Comparison of ENCODE assay signal across 8 cellular contexts in genomic region chr17:63840591-63841349, GRCh38. TPM values are rescaled to one million over a fixed set of nuclear protein-coding genes. Genes with fewer than 3 reads are reported as not detected.
A peak's percentile ranks its signal among the peaks of the same experiment; 100 is the strongest.
DNase-seq lines count a peak whose midpoint lies in the region; ATAC-seq and TF ChIP-seq lines count a peak whose summit lies in the region.

No MANE protein-coding gene starts in this region.

- DNase-seq in choroid plexus epithelial cell (ENCODE audit: low read depth) (no peak), HuH-7 (ENCODE audit: low spot score) (no peak), mucosa of descending colon (no peak)

- H3K4me3 ChIP-seq in ACC112 (ENCODE audit: low read depth, low read length), result peak overlapping the region; percentile 85
- no peak overlapping the region for H3K4me3 ChIP-seq in KMS-11 (IDR thresholded peaks at IDR 0.05; ENCODE audit: insufficient read depth, low read depth, low read length)
- peak overlapping the region; percentile 85 for H3K4me3 ChIP-seq in choroid plexus epithelial cell (ENCODE audit: low read depth, low read length)
- peak overlapping the region; percentile 87 to 93 for H3K4me3 ChIP-seq in mucosa of rectum (ENCODE audit: low read length in 2 of 2)
- H3K4me3 ChIP-seq in mucosa of descending colon, result no peak overlapping the region

- intact Hi-C loops in mucosa of descending colon (cut with DNase I, micrococcal nuclease), result no loop called here

- H3K9ac ChIP-seq in KMS-11, result peak overlapping the region; percentile 84; the same call in 1 of the 2 replicates
- H3K9ac ChIP-seq in mucosa of rectum (ENCODE audit: low read depth in 1 of 2, low read length in 2 of 2), result peak overlapping the region; percentile 91 to 92

- peak overlapping the region; percentile 90 for H3K4me2 ChIP-seq in KMS-11

- H4K20me1 ChIP-seq in KMS-11 (ENCODE audit: insufficient read depth), result no peaks in the 10 kb centered on the region

- no peak for TF ChIP-seq CTCF in KMS-11 (conservative IDR thresholded peaks at IDR 0.05; ENCODE audit: low read depth, low read length)
- no peak for TF ChIP-seq CTCF in choroid plexus epithelial cell (conservative IDR thresholded peaks at IDR 0.05; ENCODE audit: low read depth, low read length)
- no peak for TF ChIP-seq CTCF in mucosa of descending colon (IDR thresholded peaks at IDR 0.05)

- peak overlapping the region; percentile 77 for H3K27ac ChIP-seq in ACC112 (ENCODE audit: low read depth, low read length)
- H3K27ac ChIP-seq in KMS-11, result peak overlapping the region; percentile 60; the same call in 1 of the 2 replicates
- peak overlapping the region; percentile 88 to 90 for H3K27ac ChIP-seq in mucosa of rectum (ENCODE audit: low read depth in 2 of 2, low read length in 2 of 2)

- H3K36me3 ChIP-seq in ACC112 (ENCODE audit: insufficient read depth, low read length) (no peaks in the 10 kb centered on the region), KMS-11 (ENCODE audit: insufficient read depth) (no peaks in the 10 kb centered on the region; the same call in 1 of the 2 replicates), mucosa of rectum (ENCODE audit: control insufficient read depth in 2 of 2, insufficient read depth in 2 of 2, low read length in 2 of 2) (peaks cover 10 to 12% of the 10 kb centered on the region in 2 donors), mucosa of descending colon (ENCODE audit: low read depth) (peaks cover 5% of the 10 kb centered on the region)

- no peak for ATAC-seq in mucosa of descending colon
- ATAC-seq in HG02852 (IDR thresholded peaks at IDR 0.05; ENCODE audit: unreplicated experiment), result no peak
- no peak for ATAC-seq in HG03097 (IDR thresholded peaks at IDR 0.05; ENCODE audit: low FRiP score, unreplicated experiment)

- H3K27me3 ChIP-seq in ACC112 (ENCODE audit: insufficient read depth, low read length) (no peaks in the 10 kb centered on the region), KMS-11 (ENCODE audit: insufficient read depth, low read depth) (no peaks in the 10 kb centered on the region), mucosa of rectum (ENCODE audit: control insufficient read depth in 2 of 2, insufficient read depth in 2 of 2, low read length in 2 of 2) (no peaks in the 10 kb centered on the region)

- peaks cover 47% of the 10 kb centered on the region for H3K4me1 ChIP-seq in ACC112 (ENCODE audit: control insufficient read depth, insufficient read depth, low read length, unreplicated experiment)
- peaks cover 38% of the 10 kb centered on the region for H3K4me1 ChIP-seq in KMS-11 (ENCODE audit: low read depth, poor library complexity, severe bottlenecking)
- H3K4me1 ChIP-seq in mucosa of rectum (ENCODE audit: control insufficient read depth in 2 of 2, insufficient read depth in 2 of 2, low read length in 2 of 2), result peaks cover 28 to 35% of the 10 kb centered on the region in 2 donors
- H3K4me1 ChIP-seq in mucosa of descending colon (ENCODE audit: low read depth), result peaks cover 36% of the 10 kb centered on the region

- peaks cover 50% of the 10 kb centered on the region for H3K79me2 ChIP-seq in ACC112 (ENCODE audit: control insufficient read depth, insufficient read depth, low read length, unreplicated experiment)
- H3K79me2 ChIP-seq in KMS-11 (ENCODE audit: insufficient read depth, low read depth), result peaks cover 59% of the 10 kb centered on the region

- H3K9me3 ChIP-seq in mucosa of rectum (ENCODE audit: control insufficient read depth in 2 of 2, low read length in 2 of 2) (no peaks in the 10 kb centered on the region), mucosa of descending colon (no peaks in the 10 kb centered on the region)

- H2AFZ ChIP-seq in ACC112 (ENCODE audit: low read length, unreplicated experiment), result no peak overlapping the region
- H2AFZ ChIP-seq in KMS-11 (ENCODE audit: low read depth), result no peak overlapping the region

RNA-seq across cellular contexts. Expression of gene SMARCD2, which starts 1.7 kb away (rescaled TPM):
- total RNA-seq in mucosa of descending colon, result 10 to 100 TPM; 76.6 to 82.1 (median 80.4) TPM

RNA-seq across cellular contexts. Expression of gene FTSJ3, which starts 13.3 kb away (rescaled TPM):
- 10 to 100 TPM; 26.9 to 48.2 (median 29.4) TPM for total RNA-seq in mucosa of descending colon

RNA-seq across cellular contexts. Expression of gene PSMC5, which starts 13.5 kb away (rescaled TPM):
- 100 to 1,000 TPM in 1 of 3 donors, 10 to 100 TPM in 2; 73.3 to 151 (median 96.4) TPM for total RNA-seq in mucosa of descending colon

RNA-seq across cellular contexts. Expression of gene CSH2, which starts 32.7 kb away (rescaled TPM):
- not detected for total RNA-seq in mucosa of descending colon

RNA-seq across cellular contexts. Expression of gene GH2, which starts 41.0 kb away (rescaled TPM):
- total RNA-seq in mucosa of descending colon, result not detected

Comparison
In these comparisons a context has a peak if more than half of its experiments do, and no peak if none do; other contexts are left out.
1. H3K4me3 ChIP-seq: peak in ACC112 (single experiment), choroid plexus epithelial cell (single experiment) and mucosa of rectum (2 of 2); none in KMS-11 (single experiment) and mucosa of descending colon (single experiment).
2. Peak in every context shown above with its lines, with median percentiles within 50 percentile points of each other: H3K27ac ChIP-seq.